In genomic region chr17:51524524-51524923, GRCh38 we compare ENCODE assay signal across 25 cellular contexts.
"Had no signal": no experiment of that assay in that cellular context is flagged by ENCODE, and none has a peak within 500 bp of the region (broad histone marks: within the 10 kb centered on the region; RNA-seq: fewer than 3 reads in every experiment).

No MANE protein-coding gene starts in this region.

- DNase-seq: colonic mucosa; cortex of kidney; dermis blood vessel endothelial cell; dorsolateral prefrontal cortex; effector CD4-positive, alpha-beta T cell; effector CD8-positive, alpha-beta T cell; effector memory CD4-positive, alpha-beta T cell; effector memory CD8-positive, alpha-beta T cell; endodermal cell; erythroblast; esophagus squamous epithelium; foreskin fibroblast; foreskin keratinocyte; foreskin melanocyte; gastrocnemius medialis; glutamatergic neuron; head of caudate nucleus; heart left ventricle; heart right ventricle had no signal

- H3K4me2 ChIP-seq: hepatocyte had no signal

- H3K79me2 ChIP-seq: hepatocyte had no signal

- H3K27ac ChIP-seq: colonic mucosa, coronary artery, dorsolateral prefrontal cortex, epithelial cell of prostate, esophagus muscularis mucosa, esophagus squamous epithelium, foreskin keratinocyte, gastrocnemius medialis, gastroesophageal sphincter, heart left ventricle, heart right ventricle, hepatocyte had no signal

- H3K27me3 ChIP-seq: colonic mucosa, esophagus muscularis mucosa, foreskin keratinocyte, gastrocnemius medialis had no signal

- ATAC-seq: effector memory CD8-positive, alpha-beta T cell; esophagus mucosa; foreskin keratinocyte; gastrocnemius medialis; gastroesophageal sphincter; heart left ventricle; heart right ventricle had no signal

- H3K4me1 ChIP-seq: colonic mucosa, esophagus muscularis mucosa, esophagus squamous epithelium, foreskin keratinocyte, gastrocnemius medialis, gastroesophageal sphincter, heart left ventricle, heart right ventricle had no signal

- H2AFZ ChIP-seq: hepatocyte had no signal

- H3K9me3 ChIP-seq: colonic mucosa, esophagus muscularis mucosa, esophagus squamous epithelium, gastrocnemius medialis had no signal

- H3K4me3 ChIP-seq: colonic mucosa, coronary artery, dorsolateral prefrontal cortex, esophagus muscularis mucosa, esophagus squamous epithelium, gastrocnemius medialis, gastroesophageal sphincter, heart left ventricle, heart right ventricle, hepatocyte had no signal

- H3K36me3 ChIP-seq: colonic mucosa, esophagus muscularis mucosa, esophagus squamous epithelium, gastrocnemius medialis, gastroesophageal sphincter, heart left ventricle, heart right ventricle had no signal
